ENCODE assay signal across 7 cellular contexts in the genomic region with DNA sequence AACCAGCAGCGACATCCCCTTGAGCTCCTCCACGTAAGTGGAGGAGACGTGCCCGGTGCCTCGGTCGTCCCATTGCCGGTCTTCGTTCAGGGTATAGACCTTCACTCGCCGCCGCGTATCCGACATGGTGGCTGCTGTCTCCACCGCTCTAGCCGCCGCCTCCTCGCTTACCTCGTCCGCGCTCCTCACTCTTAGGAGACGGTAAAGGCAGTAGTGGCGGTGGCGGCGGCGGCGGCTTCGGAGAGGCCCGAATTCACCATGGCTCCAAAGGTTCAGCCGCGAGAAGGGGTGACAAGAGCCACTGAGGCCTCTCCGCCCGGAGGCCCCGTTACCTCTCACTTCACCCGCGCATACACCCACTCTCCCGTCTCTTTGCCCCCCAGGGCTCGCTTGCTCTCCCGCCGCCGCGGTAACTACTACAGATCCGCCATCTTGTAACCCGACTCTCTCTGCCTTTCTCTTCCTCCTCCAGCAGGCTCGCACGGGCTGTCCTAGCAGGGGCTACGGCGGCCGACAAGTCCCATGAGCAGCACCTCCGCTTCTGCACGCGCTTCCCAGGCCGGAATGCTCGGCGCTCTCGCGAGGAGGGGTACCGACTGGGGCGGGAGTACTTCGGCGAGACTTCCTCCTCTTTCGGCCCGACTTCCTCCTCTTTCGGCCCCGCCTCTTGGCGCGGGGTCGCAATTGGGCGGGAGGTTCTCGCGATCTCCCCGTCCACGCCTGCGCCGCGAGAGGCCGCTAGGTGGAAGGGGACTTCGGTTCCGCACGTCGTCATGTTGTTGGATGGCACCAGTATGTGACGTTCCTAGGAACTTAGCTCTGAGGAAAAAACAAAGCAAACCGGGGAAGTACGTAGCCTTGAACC.
DNase-seq lines count a peak whose midpoint lies in the region; ATAC-seq, FAIRE-seq and TF ChIP-seq lines count a peak whose summit lies in the region.

A gene (minus strand): TSS at position 463 of the 865 bp plus-strand sequence. CDS start 337 bp downstream, at position 126.

- TF ChIP-seq CTCF in astrocyte of the spinal cord (IDR thresholded peaks at IDR 0.05; ENCODE audit: low read depth, low read length) (peak; percentile 36), retinal pigment epithelial cell (conservative IDR thresholded peaks at IDR 0.05; ENCODE audit: low read depth, low read length) (peak; percentile 38)

- DNase-seq in GM18507 (ENCODE audit: extremely low spot score, insufficient read length, low read depth) (peak; percentile 91), NCI-H2029 (lab: John Stamatoyannopoulos, UW) (peak; percentile 97), T-helper 9 cell (peak; percentile 97), astrocyte of the spinal cord (ENCODE audit: low read depth, low spot score) (peak; percentile 100), hypothalamus (lab: John Stamatoyannopoulos, UW) (peak; percentile 78 to 99 (median 98)), retinal pigment epithelial cell (ENCODE audit: low read depth) (peak; percentile 99)

- FAIRE-seq in GM18507 (lab: Jason Lieb, UNC) = peak; percentile 98

- ATAC-seq in HG02981 (IDR thresholded peaks at IDR 0.05; ENCODE audit: unreplicated experiment) = peak; percentile 76

- H3K4me3 ChIP-seq in astrocyte of the spinal cord (ENCODE audit: low read depth, low read length) (peak within 1 kb of the TSS; percentile 98), retinal pigment epithelial cell (ENCODE audit: low read length) (peak within 1 kb of the TSS; percentile 95)

- in situ Hi-C loops in astrocyte of the spinal cord (cut with HindIII; ENCODE audit: low sequenced_read_pairs) = no loop called here

Comparison
In these comparisons a context has a peak if more than half of its experiments do, and no peak if none do; other contexts are left out.
1. Peak in every context shown above with its lines: DNase-seq, ATAC-seq and H3K4me3 ChIP-seq.